20 cellular contexts compared by ENCODE assay signal in genomic region chr16:19777061-19777460, GRCh38.
"Had no signal": no experiment of that assay in that cellular context is flagged by ENCODE, and none has a peak within 500 bp of the region (broad histone marks: within the 10 kb centered on the region; RNA-seq: fewer than 3 reads in every experiment).

No MANE protein-coding gene starts in this region.

- DNase-seq: activated CD4-positive, alpha-beta T cell treated with anti-CD3 and anti-CD28 coated beads, Interleukin-2, amount 50 U/mL, for 4 hours; activated CD8-positive, alpha-beta memory T cell treated with anti-CD3 and anti-CD28 coated beads, Interleukin-2, amount 10 ng/mL, durations not matched to agents 7 days and 5 days; activated effector memory CD4-positive, alpha-beta T cell treated with Interleukin-2 at 50 U/mL for 16 hours; activated T-cell treated with anti-CD3 and anti-CD28 coated beads, Interleukin-2, amount 50 U/mL, for 24 hours; amniotic stem cell; body of pancreas; cortex of kidney; effector memory CD4-positive, alpha-beta T cell; gastrocnemius medialis; hippocampal formation; kidney glomerular epithelial cell; posterior cingulate gyrus; stimulated activated CD4-positive, alpha-beta T cell treated with anti-CD3 and anti-CD28 coated beads, Interleukin-1b, Interleukin-23, amount 100 ng/mL, for 48 hours; stimulated activated naive CD4-positive, alpha-beta T cell treated with Interleukin-2 at 50 U/mL for 16 hours; T-helper 17 cell had no signal

- H3K27me3 Mint-ChIP-seq: activated CD8-positive, alpha-beta memory T cell treated with anti-CD3 and anti-CD28 coated beads, Interleukin-2, amount 10 ng/mL, durations not matched to agents 7 days and 5 days; activated T-cell treated with anti-CD3 and anti-CD28 coated beads, Interleukin-2, amount 50 U/mL, for 24 hours; central memory CD8-positive, alpha-beta T cell; T-helper 17 cell had no signal

- H3K27ac ChIP-seq: body of pancreas, epithelial cell of prostate, thoracic aorta had no signal

- H3K27ac Mint-ChIP-seq: activated CD8-positive, alpha-beta memory T cell treated with anti-CD3 and anti-CD28 coated beads, Interleukin-2, amount 10 ng/mL, durations not matched to agents 7 days and 5 days; activated naive CD4-positive, alpha-beta T cell treated with anti-CD3 and anti-CD28 coated beads, Interleukin-2, amount 50 U/mL, for 72 hours; activated T-cell treated with anti-CD3 and anti-CD28 coated beads, Interleukin-2, amount 50 U/mL, for 24 hours; T-helper 17 cell had no signal

- H3K9me3 Mint-ChIP-seq: activated naive CD4-positive, alpha-beta T cell treated with anti-CD3 and anti-CD28 coated beads, Interleukin-2, amount 50 U/mL, for 72 hours; activated T-cell treated with anti-CD3 and anti-CD28 coated beads, Interleukin-2, amount 50 U/mL, for 24 hours; central memory CD8-positive, alpha-beta T cell had no signal

- H3K4me1 ChIP-seq: body of pancreas, gastrocnemius medialis had no signal

- H3K27me3 ChIP-seq: body of pancreas, gastrocnemius medialis had no signal

- H3K4me3 ChIP-seq: body of pancreas, gastrocnemius medialis, thoracic aorta had no signal

- H3K4me3 Mint-ChIP-seq: activated CD8-positive, alpha-beta memory T cell treated with anti-CD3 and anti-CD28 coated beads, Interleukin-2, amount 10 ng/mL, durations not matched to agents 7 days and 5 days; activated T-cell treated with anti-CD3 and anti-CD28 coated beads, Interleukin-2, amount 50 U/mL, for 24 hours; central memory CD8-positive, alpha-beta T cell; T-helper 17 cell had no signal

- H3K36me3 ChIP-seq: gastrocnemius medialis, thoracic aorta had no signal

- FAIRE-seq: TTC549 had no signal

- H3K4me1 Mint-ChIP-seq: central memory CD8-positive, alpha-beta T cell had no signal

- H3K36me3 Mint-ChIP-seq: activated CD8-positive, alpha-beta memory T cell treated with anti-CD3 and anti-CD28 coated beads, Interleukin-2, amount 10 ng/mL, durations not matched to agents 7 days and 5 days; activated naive CD4-positive, alpha-beta T cell treated with anti-CD3 and anti-CD28 coated beads, Interleukin-2, amount 50 U/mL, for 72 hours had no signal

- H3K9me3 ChIP-seq: body of pancreas, gastrocnemius medialis, thoracic aorta had no signal
